ENCODE assay signal across 1 cellular context in the genomic region with DNA sequence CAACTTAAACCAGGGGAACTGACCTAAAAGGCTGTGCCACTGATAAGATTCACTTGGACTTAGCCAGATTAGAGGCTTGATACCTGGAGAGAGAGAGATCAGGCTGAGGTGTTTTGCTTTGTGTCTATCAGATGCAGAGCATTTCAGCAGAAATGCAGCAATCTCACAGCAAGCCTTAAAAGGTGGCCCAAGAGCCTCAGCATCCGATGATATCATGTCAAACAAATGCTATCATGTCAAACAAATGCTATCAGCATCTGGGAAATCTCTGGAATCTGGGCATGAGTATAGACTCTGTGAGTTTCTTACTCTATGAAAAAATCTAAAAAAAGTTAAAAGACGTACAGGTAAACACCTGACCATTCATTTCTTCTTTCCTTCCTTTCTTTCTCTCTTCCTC.
TF ChIP-seq lines count a peak whose summit lies in the region.

No MANE protein-coding gene starts in this region.

TF ChIP-seq in SK-N-SH treated with all-trans-retinoic acid at 6 μM for 48 hours, 23 proteins besides CTCF, POLR2A, EP300 and RAD21 (continued from another document):
- TF ChIP-seq TOX (CRISPR knock-in tag; IDR thresholded peaks at IDR 0.05; ENCODE audit: borderline replicate concordance) (no peak), ESRRG (CRISPR knock-in tag; IDR thresholded peaks at IDR 0.05) (no peak), PATZ1 (CRISPR knock-in tag; IDR thresholded peaks at IDR 0.05; ENCODE audit: borderline replicate concordance) (no peak), BACH2 (CRISPR knock-in tag; IDR thresholded peaks at IDR 0.05; ENCODE audit: borderline replicate concordance) (no peak), RARB (CRISPR knock-in tag; IDR thresholded peaks at IDR 0.05) (no peak), OSR1 (CRISPR knock-in tag; IDR thresholded peaks at IDR 0.05) (no peak), SNAI2 (CRISPR knock-in tag; IDR thresholded peaks at IDR 0.05) (no peak), ARNTL (CRISPR knock-in tag; IDR thresholded peaks at IDR 0.05; ENCODE audit: borderline replicate concordance, low read depth) (no peak), ZNF565 (CRISPR knock-in tag; conservative IDR thresholded peaks at IDR 0.05; ENCODE audit: low read depth) (no peak), ZNF8 (CRISPR knock-in tag; IDR thresholded peaks at IDR 0.05) (no peak), TCF4 (CRISPR knock-in tag; IDR thresholded peaks at IDR 0.05; ENCODE audit: borderline replicate concordance) (no peak), CSDC2 (CRISPR knock-in tag; IDR thresholded peaks at IDR 0.05) (no peak), TSHZ2 (CRISPR knock-in tag; IDR thresholded peaks at IDR 0.05) (no peak), ISL1 (CRISPR knock-in tag; IDR thresholded peaks at IDR 0.05) (peak; percentile 54)
